ENCODE assay signal across 10 cellular contexts in genomic region chr1:243495442-243496172, GRCh38.
DNase-seq lines count a peak whose midpoint lies in the region; ATAC-seq and TF ChIP-seq lines count a peak whose summit lies in the region.
"Had no signal": no experiment of that assay in that cellular context is flagged by ENCODE, and none has a peak within 500 bp of the region (broad histone marks: within the 10 kb centered on the region; RNA-seq: fewer than 3 reads in every experiment).

No MANE protein-coding gene starts in this region.

- POLR2A ChIA-PET in MCF 10A (lab: Yijun Ruan, JAX), result interaction anchor here (0.6 to 0.9 kb wide), 2 partner anchors 11 to 58 kb away, joined by 4 read pairs; no protein-coding TSS in a partner anchor

- in situ Hi-C loops in mammary epithelial cell (cut with MboI; ENCODE audit: low sequenced_read_pairs in 2 of 2), result no loop called here

- no peak for DNase-seq in MCF 10A (ENCODE audit: unreplicated experiment)
- no peak for DNase-seq in mammary epithelial cell
- peak; percentile 36 for DNase-seq in dedifferentiated amniotic fluid mesenchymal stem cell (ENCODE audit: extremely low spot score)
- DNase-seq in vagina (ENCODE audit: extremely low spot score in 2 of 2), result peak; percentile 64 to 72
- no peak for DNase-seq in stimulated activated CD4-positive, alpha-beta T cell treated with anti-CD3 and anti-CD28 coated beads, Interleukin-2, amount 100 ng/mL, for 48 hours
- DNase-seq in activated T-cell treated with anti-CD3 and anti-CD28 coated beads, Interleukin-2, amount 50 U/mL, for 72 hours, result no peak
- DNase-seq: central memory CD4-positive, alpha-beta T cell had no signal

- no peak overlapping the region for H2AFZ ChIP-seq in mammary epithelial cell (ENCODE audit: low read depth, low read length)

- H3K27me3 ChIP-seq in mammary epithelial cell (ENCODE audit: insufficient read depth, low read length) (no peaks in the 10 kb centered on the region), muscle layer of colon (ENCODE audit: control insufficient read depth in 1 of 2, insufficient read depth in 2 of 2, low read length in 2 of 2) (no peaks in the 10 kb centered on the region), vagina (no peaks in the 10 kb centered on the region)

- BruUV-seq in MCF 10A (replicated peaks; lab: Mats Ljungman, UMichigan), result no TSS peak
- BruUV-seq in mammary epithelial cell (replicated peaks; lab: Mats Ljungman, UMichigan), result no TSS peak

- H3K36me3 ChIP-seq in mammary epithelial cell (ENCODE audit: insufficient read depth, low read length), result no peaks in the 10 kb centered on the region
- H3K36me3 ChIP-seq in muscle layer of colon (ENCODE audit: insufficient read depth, low read length), result no peaks in the 10 kb centered on the region
- peaks cover 0 to 7% of the 10 kb centered on the region in 2 donors for H3K36me3 ChIP-seq in vagina

- H3K4me3 ChIP-seq in mammary epithelial cell (replicated peaks in 1 of 3; ENCODE audit: insufficient read depth in 1 of 3, low read depth in 2 of 3, low read length in 3 of 3) (no peak overlapping the region), muscle layer of colon (ENCODE audit: low read depth in 1 of 2, low read length in 2 of 2) (peak overlapping the region in 1 of 2 donors; percentile 3), vagina (no peak overlapping the region)

- peak overlapping the region; percentile 2 for H3K27ac Mint-ChIP-seq in MCF 10A (ENCODE audit: low read depth, unreplicated experiment)
- H3K27ac Mint-ChIP-seq in activated T-cell treated with anti-CD3 and anti-CD28 coated beads, Interleukin-2, amount 50 U/mL, for 72 hours, result no peak overlapping the region

- no peak for TF ChIP-seq POLR2A in vagina (IDR thresholded peaks at IDR 0.05)

- H3K36me3 Mint-ChIP-seq in MCF 10A (ENCODE audit: insufficient read depth, unreplicated experiment), result peaks cover 27% of the 10 kb centered on the region
- H3K36me3 Mint-ChIP-seq in activated T-cell treated with anti-CD3 and anti-CD28 coated beads, Interleukin-2, amount 50 U/mL, for 72 hours (ENCODE audit: insufficient read depth in 2 of 2), result no peaks in the 10 kb centered on the region

- no peak for ATAC-seq in GM21528 (IDR thresholded peaks at IDR 0.05; ENCODE audit: low FRiP score, unreplicated experiment)
- ATAC-seq in activated T-cell treated with anti-CD3 and anti-CD28 coated beads, Interleukin-2, amount 50 U/mL, for 72 hours (replicated peaks in 1 of 2), result no peak

- no peaks in the 10 kb centered on the region for H3K79me2 ChIP-seq in mammary epithelial cell (ENCODE audit: insufficient read depth, low read length)

- H3K9ac ChIP-seq in mammary epithelial cell (ENCODE audit: insufficient read depth, low read length) (no peak overlapping the region), muscle layer of colon (ENCODE audit: low read length) (no peak overlapping the region)
- H3K9ac ChIP-seq: KMS-11 had no signal

- CTCF ChIA-PET in MCF 10A (lab: Yijun Ruan, JAX) (interaction anchor here (1.4 kb wide), 1 partner anchor 11 kb away, joined by 5 read pairs; no protein-coding TSS in a partner anchor), mammary epithelial cell (lab: Charles Lee; ENCODE audit: low non-redundant PET) (interaction anchor here (0.6 kb wide), 1 partner anchor 530 kb away, joined by 4 read pairs; no protein-coding TSS in a partner anchor)

- H3K4me1 ChIP-seq in mammary epithelial cell (ENCODE audit: insufficient read depth, low read length) (peaks cover 8% of the 10 kb centered on the region), muscle layer of colon (ENCODE audit: insufficient read depth, low read length) (peaks cover 14% of the 10 kb centered on the region), vagina (peaks cover 12% of the 10 kb centered on the region)

- intact Hi-C loops in MCF 10A (cut with micrococcal nuclease) (no loop called here), mammary epithelial cell (cut with micrococcal nuclease) (no loop called here), vagina (cut with DNase I) (no loop called here)

- H3K4me1 Mint-ChIP-seq in MCF 10A (ENCODE audit: insufficient read depth, unreplicated experiment), result no peaks in the 10 kb centered on the region
- no peaks in the 10 kb centered on the region for H3K4me1 Mint-ChIP-seq in activated T-cell treated with anti-CD3 and anti-CD28 coated beads, Interleukin-2, amount 50 U/mL, for 72 hours (ENCODE audit: low read depth)

- TF ChIP-seq CTCF in MCF 10A (IDR thresholded peaks at IDR 0.05; ENCODE audit: unreplicated experiment) (no peak), mammary epithelial cell (conservative IDR thresholded peaks at IDR 0.05 in 1 of 2, IDR thresholded peaks at IDR 0.05 in 1 of 2; ENCODE audit: extremely low read depth in 1 of 2, insufficient read depth in 1 of 2, low read depth in 1 of 2, low read length in 2 of 2) (no peak), vagina (IDR thresholded peaks at IDR 0.05) (no peak)

- H3K27ac ChIP-seq in mammary epithelial cell (ENCODE audit: insufficient read depth, low read depth, low read length) (no peak overlapping the region), muscle layer of colon (ENCODE audit: low read depth, low read length) (peak overlapping the region; percentile 35), vagina (peak overlapping the region; percentile 76)
- H3K27ac ChIP-seq: KMS-11 had no signal

- dilution Hi-C loops in mammary epithelial cell (cut with HindIII; ENCODE audit: low sequenced_read_pairs), result no loop called here

- no peak overlapping the region for H3K4me2 ChIP-seq in mammary epithelial cell (ENCODE audit: insufficient read depth, low read depth, low read length)
- H3K4me2 ChIP-seq: KMS-11 had no signal

- no peaks in the 10 kb centered on the region for H4K20me1 ChIP-seq in mammary epithelial cell (ENCODE audit: insufficient read depth, low read length)

- 95% methylated on average over 12 of the region's 24 CpGs for WGBS in mammary epithelial cell (ENCODE audit: low coverage, missing lambda C conversion rate)

- no peak overlapping the region for H3K4me3 Mint-ChIP-seq in MCF 10A (ENCODE audit: unreplicated experiment)
- H3K4me3 Mint-ChIP-seq in activated T-cell treated with anti-CD3 and anti-CD28 coated beads, Interleukin-2, amount 50 U/mL, for 72 hours, result no peak overlapping the region

- H3K9me3 ChIP-seq in mammary epithelial cell (replicated peaks; ENCODE audit: insufficient read depth, low read length), result no peaks in the 10 kb centered on the region
- H3K9me3 ChIP-seq in muscle layer of colon (ENCODE audit: low read length), result no peaks in the 10 kb centered on the region
- no peaks in the 10 kb centered on the region for H3K9me3 ChIP-seq in vagina

- H3K9me3 Mint-ChIP-seq in MCF 10A (ENCODE audit: unreplicated experiment), result no peaks in the 10 kb centered on the region
- no peaks in the 10 kb centered on the region for H3K9me3 Mint-ChIP-seq in activated T-cell treated with anti-CD3 and anti-CD28 coated beads, Interleukin-2, amount 50 U/mL, for 72 hours

- no peaks in the 10 kb centered on the region for H3K27me3 Mint-ChIP-seq in MCF 10A (ENCODE audit: insufficient read depth, unreplicated experiment)
- no peaks in the 10 kb centered on the region for H3K27me3 Mint-ChIP-seq in activated T-cell treated with anti-CD3 and anti-CD28 coated beads, Interleukin-2, amount 50 U/mL, for 72 hours (ENCODE audit: low read depth)

Comparison
In these comparisons a context has a peak if more than half of its experiments do, and no peak if none do; other contexts are left out.
1. DNase-seq: peak in dedifferentiated amniotic fluid mesenchymal stem cell (single experiment) and vagina (2 of 2); none in MCF 10A (single experiment), mammary epithelial cell (single experiment), stimulated activated CD4-positive, alpha-beta T cell treated with anti-CD3 and anti-CD28 coated beads, Interleukin-2, amount 100 ng/mL, for 48 hours (0 of 2) and activated T-cell treated with anti-CD3 and anti-CD28 coated beads, Interleukin-2, amount 50 U/mL, for 72 hours (0 of 2).